In the genomic region with DNA sequence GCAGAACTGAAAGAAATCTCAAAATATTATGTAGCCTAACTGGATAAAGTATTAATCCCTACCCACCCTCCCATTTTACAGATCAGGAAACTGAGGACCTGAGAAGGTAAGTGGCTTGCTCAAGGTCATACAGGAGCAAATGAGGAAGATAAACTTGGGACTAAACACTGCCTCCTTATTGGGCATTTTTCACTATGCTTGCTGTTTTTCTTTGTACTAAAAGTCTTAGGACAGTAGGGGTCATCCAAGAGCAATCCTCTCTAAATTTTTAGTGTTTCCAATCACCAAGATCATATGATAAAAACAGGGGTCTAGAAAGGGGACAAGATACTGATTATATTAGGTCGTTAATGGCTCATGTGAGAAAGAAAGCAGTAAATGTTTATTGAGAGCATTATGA, we compare ENCODE assay signal across 10 cellular contexts.
DNase-seq lines count a peak whose midpoint lies in the region; ATAC-seq, FAIRE-seq and TF ChIP-seq lines count a peak whose summit lies in the region.
"Had no signal": no experiment of that assay in that cellular context is flagged by ENCODE, and none has a peak within 500 bp of the region (broad histone marks: within the 10 kb centered on the region; RNA-seq: fewer than 3 reads in every experiment).

No MANE protein-coding gene starts in this region.

- no peaks in the 10 kb centered on the region for H3K4me1 Mint-ChIP-seq in mesothelial cell of epicardium
- H3K4me1 Mint-ChIP-seq in activated T-helper 2 cell treated with anti-CD3 and anti-CD28 coated beads, Interferon-gamma antibody, Interleukin-2, Interleukin-4, amounts not matched to agents 10 μg/mL and 5 μg/mL and 100 μg/mL, durations not matched to agents 14 hours and 24 hours and 36 hours (ENCODE audit: low read depth), result no peaks in the 10 kb centered on the region

- intact Hi-C loops in activated T-helper 2 cell treated with anti-CD3 and anti-CD28 coated beads, Interferon-gamma antibody, Interleukin-2, Interleukin-4, amounts not matched to agents 10 μg/mL and 5 μg/mL and 100 μg/mL, durations not matched to agents 14 hours and 24 hours and 36 hours (cut with micrococcal nuclease), result loop anchor here (10.0 kb wide), 1 partner anchor 263 kb away; no protein-coding TSS in a partner anchor
- intact Hi-C loops in pancreas (cut with DNase I), result loop anchor here in 1 of 3 donors (10.0 kb wide), 1 partner anchor 1373 kb away; no protein-coding TSS in a partner anchor

- H3K36me3 ChIP-seq in pancreas, result no peaks in the 10 kb centered on the region

- FAIRE-seq in pancreas (lab: Jason Lieb, UNC), result no peak

- CTCF ChIA-PET in GM10248 (lab: Yijun Ruan, JAX), result no interaction called here

- POLR2A ChIA-PET in GM10248 (lab: Yijun Ruan, JAX), result no interaction called here

- H3K27ac ChIP-seq in pancreas, result no peak overlapping the region

- H3K36me3 Mint-ChIP-seq in mesothelial cell of epicardium, result no peaks in the 10 kb centered on the region
- H3K36me3 Mint-ChIP-seq in activated T-helper 2 cell treated with anti-CD3 and anti-CD28 coated beads, Interferon-gamma antibody, Interleukin-2, Interleukin-4, amounts not matched to agents 10 μg/mL and 5 μg/mL and 100 μg/mL, durations not matched to agents 14 hours and 24 hours and 36 hours (ENCODE audit: low read depth), result no peaks in the 10 kb centered on the region

- no peaks in the 10 kb centered on the region for H3K9me3 Mint-ChIP-seq in mesothelial cell of epicardium
- H3K9me3 Mint-ChIP-seq in activated T-helper 2 cell treated with anti-CD3 and anti-CD28 coated beads, Interferon-gamma antibody, Interleukin-2, Interleukin-4, amounts not matched to agents 10 μg/mL and 5 μg/mL and 100 μg/mL, durations not matched to agents 14 hours and 24 hours and 36 hours, result no peaks in the 10 kb centered on the region

- 14 to 16% methylated on average over 1 of the region's 1 CpG for WGBS in pancreas, 2 donors

- no peaks in the 10 kb centered on the region for H3K9me3 ChIP-seq in pancreas

- no peak overlapping the region for H3K4me3 ChIP-seq in pancreas

- H3K27ac Mint-ChIP-seq in mesothelial cell of epicardium, result no peak overlapping the region
- H3K27ac Mint-ChIP-seq in activated T-helper 2 cell treated with anti-CD3 and anti-CD28 coated beads, Interferon-gamma antibody, Interleukin-2, Interleukin-4, amounts not matched to agents 10 μg/mL and 5 μg/mL and 100 μg/mL, durations not matched to agents 14 hours and 24 hours and 36 hours, result no peak overlapping the region

- no peaks in the 10 kb centered on the region for H3K27me3 ChIP-seq in pancreas

- no peak overlapping the region for H3K4me3 Mint-ChIP-seq in mesothelial cell of epicardium
- no peak overlapping the region for H3K4me3 Mint-ChIP-seq in activated T-helper 2 cell treated with anti-CD3 and anti-CD28 coated beads, Interferon-gamma antibody, Interleukin-2, Interleukin-4, amounts not matched to agents 10 μg/mL and 5 μg/mL and 100 μg/mL, durations not matched to agents 14 hours and 24 hours and 36 hours (ENCODE audit: low read depth)

- H3K4me1 ChIP-seq in pancreas, result no peaks in the 10 kb centered on the region

- H3K27me3 Mint-ChIP-seq in mesothelial cell of epicardium (ENCODE audit: low read depth), result peaks cover 11% of the 10 kb centered on the region
- peaks cover 2% of the 10 kb centered on the region for H3K27me3 Mint-ChIP-seq in activated T-helper 2 cell treated with anti-CD3 and anti-CD28 coated beads, Interferon-gamma antibody, Interleukin-2, Interleukin-4, amounts not matched to agents 10 μg/mL and 5 μg/mL and 100 μg/mL, durations not matched to agents 14 hours and 24 hours and 36 hours (ENCODE audit: low read depth)

- DNase-seq in GM10248 (ENCODE audit: extremely low spot score), result no peak
- DNase-seq in HT-29 (ENCODE audit: low spot score), result peak; percentile 22
- peak; percentile 10 for DNase-seq in amniotic epithelial cell (ENCODE audit: low read depth)
- no peak for DNase-seq in mesothelial cell of epicardium (ENCODE audit: low spot score in 2 of 2, unreplicated experiment in 2 of 2)
- no peak for DNase-seq in activated naive CD4-positive, alpha-beta T cell treated with Interleukin-2 at 50 U/mL for 16 hours
- DNase-seq in activated T-helper 2 cell treated with anti-CD3 and anti-CD28 coated beads, Interferon-gamma antibody, Interleukin-2, Interleukin-4, amounts not matched to agents 10 μg/mL and 5 μg/mL and 100 μg/mL, durations not matched to agents 14 hours and 24 hours and 36 hours (ENCODE audit: low spot score), result no peak
- no peak for DNase-seq in pancreas
- DNase-seq: activated T-cell treated with anti-CD3 and anti-CD28 coated beads, Interleukin-2, amount 50 U/mL, for 48 hours; NCI-H1048 had no signal

- ATAC-seq in HG03457 (IDR thresholded peaks at IDR 0.05; ENCODE audit: unreplicated experiment) (no peak), pancreas (no peak)

- TF ChIP-seq CTCF in GM10248 (IDR thresholded peaks at IDR 0.05; ENCODE audit: control extremely low read depth, extremely low read depth, low read depth, missing control alignments), result peak; percentile 6
- TF ChIP-seq CTCF in mesothelial cell of epicardium (IDR thresholded peaks at IDR 0.05; ENCODE audit: unreplicated experiment), result peak; percentile 27
- TF ChIP-seq CTCF in pancreas (IDR thresholded peaks at IDR 0.05), result no peak

Comparison
In these comparisons a context has a peak if more than half of its experiments do, and no peak if none do; other contexts are left out.
1. DNase-seq: peak in HT-29 (single experiment) and amniotic epithelial cell (single experiment); none in GM10248 (single experiment), mesothelial cell of epicardium (0 of 2), activated naive CD4-positive, alpha-beta T cell treated with Interleukin-2 at 50 U/mL for 16 hours (single experiment), activated T-helper 2 cell treated with anti-CD3 and anti-CD28 coated beads, Interferon-gamma antibody, Interleukin-2, Interleukin-4, amounts not matched to agents 10 μg/mL and 5 μg/mL and 100 μg/mL, durations not matched to agents 14 hours and 24 hours and 36 hours (single experiment) and pancreas (0 of 6).
2. CTCF ChIP-seq: peak in GM10248 (single experiment) and mesothelial cell of epicardium (single experiment); none in pancreas (0 of 4).